In the genomic region with DNA sequence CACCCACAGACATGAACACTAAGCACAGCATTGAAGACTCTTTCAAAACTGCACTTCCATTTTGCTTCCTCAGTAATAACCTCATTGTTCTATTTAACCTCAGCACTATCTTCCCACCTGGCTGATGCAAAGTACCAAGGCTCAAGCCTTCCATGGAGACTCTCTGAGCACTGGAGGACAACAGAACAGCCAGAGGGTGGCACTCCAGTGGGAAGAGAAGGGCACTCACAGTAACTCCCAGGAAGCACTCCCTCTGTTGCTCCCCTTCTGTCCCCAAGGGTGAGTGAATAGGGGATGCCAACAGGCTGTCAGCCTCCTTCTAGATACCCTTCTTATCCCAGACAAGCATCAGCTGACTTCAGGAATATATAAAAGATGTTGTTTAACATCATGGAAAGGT, we compare ENCODE assay signal across 19 cellular contexts. TPM values are rescaled to one million over a fixed set of nuclear protein-coding genes. Genes with fewer than 3 reads are reported as not detected.
DNase-seq lines count a peak whose midpoint lies in the region; ATAC-seq, FAIRE-seq and TF ChIP-seq lines count a peak whose summit lies in the region.
"Had no signal": no experiment of that assay in that cellular context is flagged by ENCODE, and none has a peak within 500 bp of the region (broad histone marks: within the 10 kb centered on the region; RNA-seq: fewer than 3 reads in every experiment).

No MANE protein-coding gene starts in this region.

- H4K5ac ChIP-seq in H1 (ENCODE audit: insufficient read length, low read depth, low read length): no peak overlapping the region

- H3K9me3 ChIP-seq in H1 (ENCODE audit: insufficient read depth in 2 of 2, low read depth in 1 of 2, low read length in 1 of 2): no peaks in the 10 kb centered on the region
- H3K9me3 ChIP-seq in sigmoid colon: no peaks in the 10 kb centered on the region
- H3K9me3 ChIP-seq in MG63: no peaks in the 10 kb centered on the region
- H3K9me3 ChIP-seq in ovary: no peaks in the 10 kb centered on the region

- TF ChIP-seq CTCF in natural killer cell (IDR thresholded peaks at IDR 0.05) (no peak), H1 (IDR thresholded peaks at IDR 0.05; ENCODE audit: control extremely low read depth in 1 of 3, insufficient read depth in 1 of 3, low read depth in 1 of 3, low read length in 3 of 3) (no peak), sigmoid colon (IDR thresholded peaks at IDR 0.05) (no peak), ovary (IDR thresholded peaks at IDR 0.05) (no peak), RWPE1 (conservative IDR thresholded peaks at IDR 0.05; ENCODE audit: low read depth) (no peak)

- intact Hi-C loops in natural killer cell (cut with micrococcal nuclease) (no loop called here), sigmoid colon (cut with DNase I) (no loop called here), ovary (cut with DNase I) (no loop called here)

- H2BK15ac ChIP-seq in H1 (ENCODE audit: low read length): 0 out of 2 replicates have a peak overlapping the region, but pooled peaks have one; percentile 83

- no peak overlapping the region for H3K4ac ChIP-seq in H1 (replicated peaks; ENCODE audit: insufficient read length, low read depth, low read length)

- no peak overlapping the region for H3K56ac ChIP-seq in H1 (replicated peaks; ENCODE audit: insufficient read length, low read depth, low read length)

- H3K23ac ChIP-seq in H1 (ENCODE audit: insufficient read length): no peak overlapping the region

- H3K79me2 ChIP-seq in H1 (ENCODE audit: control insufficient read depth in 1 of 2, insufficient read depth in 2 of 2, low read length in 2 of 2): no peaks in the 10 kb centered on the region

- TF ChIP-seq RAD21 in H1 (IDR thresholded peaks at IDR 0.05 in 1 of 2, conservative IDR thresholded peaks at IDR 0.05 in 1 of 2; ENCODE audit: low read depth in 2 of 2, low read length in 2 of 2): no peak

- H3K18ac ChIP-seq in H1 (ENCODE audit: extremely low read depth, low read length): no peak overlapping the region

- H3K4me3 Mint-ChIP-seq in natural killer cell: peak overlapping the region; percentile 42
- no peak overlapping the region for H3K4me3 Mint-ChIP-seq in natural killer cell treated with Interleukin-12 subunit alpha and Interleukin-12 subunit beta and Interleukin-15 and Interleukin-18, amount 100 ng/mL, for 72 hours
- H3K4me3 Mint-ChIP-seq: CD14-positive monocyte had no signal

- peaks cover 16 to 19% of the 10 kb centered on the region in 2 donors for H3K27me3 Mint-ChIP-seq in natural killer cell (ENCODE audit: low read depth in 2 of 2)
- H3K27me3 Mint-ChIP-seq in natural killer cell treated with Interleukin-12 subunit alpha and Interleukin-12 subunit beta and Interleukin-15 and Interleukin-18, amount 100 ng/mL, for 72 hours: peaks cover 19 to 27% of the 10 kb centered on the region in 2 donors

- no peak overlapping the region for H4K8ac ChIP-seq in H1 (ENCODE audit: extremely low read depth, insufficient read depth, low read length)

- DNase-seq in natural killer cell (no peak), H1 (ENCODE audit: low read depth in 1 of 2, low spot score in 2 of 2) (no peak), sigmoid colon (no peak), MG63 (no peak), ovary (no peak), RWPE1 (ENCODE audit: low spot score) (no peak)
- no peak for DNase-seq in natural killer cell treated with Interleukin-12 subunit alpha and Interleukin-12 subunit beta and Interleukin-15 and Interleukin-18, amount 100 ng/mL, for 72 hours (ENCODE audit: low spot score)
- DNase-seq: Calu3; NCI-H1436; NCI-H2029 treated with DMSO at 0.1 percent for 48 hours; NCI-H2227 treated with DMSO at 0.1 percent for 48 hours; NCI-H524 treated with DMSO at 0.1 percent for 48 hours; NK-92 treated with Interleukin-12 subunit alpha and Interleukin-12 subunit beta, amount 100 ng/mL, for 24 hours; Right ventricle myocardium superior had no signal

- H3K36me3 ChIP-seq in H1 (ENCODE audit: control insufficient read depth in 2 of 4, insufficient read depth in 4 of 4, low read length in 3 of 4): no peaks in the 10 kb centered on the region
- H3K36me3 ChIP-seq in sigmoid colon: no peaks in the 10 kb centered on the region
- H3K36me3 ChIP-seq in MG63: no peaks in the 10 kb centered on the region
- H3K36me3 ChIP-seq in ovary: no peaks in the 10 kb centered on the region

- TF ChIP-seq POLR2A in H1 (IDR thresholded peaks at IDR 0.05; ENCODE audit: control extremely low read depth in 1 of 2, low read depth in 2 of 2, low read length in 2 of 2) (no peak), sigmoid colon (IDR thresholded peaks at IDR 0.05) (no peak), ovary (IDR thresholded peaks at IDR 0.05) (no peak)

- H3K27ac Mint-ChIP-seq in natural killer cell: no peak overlapping the region
- H3K27ac Mint-ChIP-seq in natural killer cell treated with Interleukin-12 subunit alpha and Interleukin-12 subunit beta and Interleukin-15 and Interleukin-18, amount 100 ng/mL, for 72 hours: no peak overlapping the region

- H3K4me2 ChIP-seq in H1 (ENCODE audit: insufficient read depth in 1 of 2, low read depth in 2 of 2, low read length in 2 of 2): no peak overlapping the region

- H2AK5ac ChIP-seq in H1 (ENCODE audit: low read depth, low read length): no peak overlapping the region

- no peak overlapping the region for H2BK20ac ChIP-seq in H1 (ENCODE audit: low read length)

- H3K27me3 ChIP-seq in H1 (replicated peaks in 1 of 4; ENCODE audit: control insufficient read depth in 3 of 4, extremely low read depth in 1 of 4, insufficient read depth in 3 of 4, low read length in 3 of 4) (peaks cover 0 to 33% (median 23%) of the 10 kb centered on the region in 4 experiments; a peak in 6 of 7 replicates), sigmoid colon (no peaks in the 10 kb centered on the region), MG63 (no peaks in the 10 kb centered on the region), ovary (no peaks in the 10 kb centered on the region)

- H2BK12ac ChIP-seq in H1 (ENCODE audit: low read depth, low read length): no peak overlapping the region

- no peak overlapping the region for H2BK5ac ChIP-seq in H1 (ENCODE audit: low read depth, low read length)

- no peak overlapping the region for H4K91ac ChIP-seq in H1 (replicated peaks; ENCODE audit: insufficient read length, low read length)

- H2AFZ ChIP-seq in H1 (ENCODE audit: low read length): no peak overlapping the region

- H3K9ac ChIP-seq in H1 (replicated peaks in 1 of 4; ENCODE audit: extremely low read depth in 1 of 4, low read depth in 3 of 4, low read length in 3 of 4): no peak overlapping the region

- H3K27ac ChIP-seq in H1 (ENCODE audit: low read depth, low read length): no peak overlapping the region
- H3K27ac ChIP-seq in sigmoid colon: peak overlapping the region in 3 of 4 donors; percentile 88 to 98 (median 92)
- H3K27ac ChIP-seq in ovary: peak overlapping the region in 1 of 2 donors; percentile 97
- no peak overlapping the region for H3K27ac ChIP-seq in RWPE1

- no peaks in the 10 kb centered on the region for H3K79me1 ChIP-seq in H1 (ENCODE audit: low read depth, low read length)

- POLR2A ChIA-PET in H1 (lab: Charles Lee; ENCODE audit: partially characterized antibody): no interaction called here
- POLR2A ChIA-PET in RWPE1 (lab: Yijun Ruan, JAX; ENCODE audit: low non-redundant PET): no interaction called here

- ATAC-seq in natural killer cell (no peak), HG03432 (IDR thresholded peaks at IDR 0.05; ENCODE audit: unreplicated experiment) (no peak)
- no peak for ATAC-seq in natural killer cell treated with Interleukin-12 subunit alpha and Interleukin-12 subunit beta and Interleukin-15 and Interleukin-18, amount 100 ng/mL, for 72 hours

- no peak for FAIRE-seq in H1 (lab: Jason Lieb, UNC)
- FAIRE-seq: A204.1, G401.6, GM12891 had no signal

- no peak overlapping the region for H2BK120ac ChIP-seq in H1 (replicated peaks; ENCODE audit: low read depth, low read length)

- peaks cover 12% of the 10 kb centered on the region; the same call in 1 of the 2 replicates for H3K23me2 ChIP-seq in H1 (ENCODE audit: low read depth, low read length)

- no peak for TF ChIP-seq EP300 in H1 (IDR thresholded peaks at IDR 0.05; ENCODE audit: borderline replicate concordance in 1 of 2, low read depth in 2 of 2, low read length in 2 of 2)
- TF ChIP-seq EP300 in sigmoid colon (IDR thresholded peaks at IDR 0.05): no peak
- TF ChIP-seq EP300 in ovary (IDR thresholded peaks at IDR 0.05): no peak

- H3K4me1 Mint-ChIP-seq in natural killer cell: peaks cover 12 to 16% of the 10 kb centered on the region in 2 donors
- peaks cover 11 to 14% of the 10 kb centered on the region in 2 donors for H3K4me1 Mint-ChIP-seq in natural killer cell treated with Interleukin-12 subunit alpha and Interleukin-12 subunit beta and Interleukin-15 and Interleukin-18, amount 100 ng/mL, for 72 hours (ENCODE audit: low read depth in 2 of 2)

- CTCF ChIA-PET in H1 (lab: Charles Lee; ENCODE audit: partially characterized antibody) (interaction anchor here (0.8 to 1.9 kb wide), 7 partner anchors 8 to 215 kb away, joined by 3 to 6 read pairs (median 3); no protein-coding TSS in a partner anchor), RWPE1 (lab: Yijun Ruan, JAX) (no interaction called here)

- H3K4me3 ChIP-seq in H1 (ENCODE audit: extremely low read depth in 1 of 4, insufficient read depth in 2 of 4, low read depth in 3 of 4, low read length in 4 of 4) (no peak overlapping the region), sigmoid colon (no peak overlapping the region), MG63 (no peak overlapping the region), ovary (no peak overlapping the region)

- H3K14ac ChIP-seq in H1 (ENCODE audit: insufficient read length): no peak overlapping the region

- H3K36me3 Mint-ChIP-seq in natural killer cell: no peaks in the 10 kb centered on the region
- H3K36me3 Mint-ChIP-seq in natural killer cell treated with Interleukin-12 subunit alpha and Interleukin-12 subunit beta and Interleukin-15 and Interleukin-18, amount 100 ng/mL, for 72 hours: no peaks in the 10 kb centered on the region
- H3K36me3 Mint-ChIP-seq: CD14-positive monocyte had no signal

- H3K4me1 ChIP-seq in H1 (replicated peaks in 1 of 4; ENCODE audit: control insufficient read depth in 3 of 4, insufficient read depth in 4 of 4, low read length in 3 of 4) (peaks cover 0 to 12% (median 4%) of the 10 kb centered on the region in 4 experiments; a peak in 4 of 7 replicates), sigmoid colon (peaks cover 0 to 60% (median 45%) of the 10 kb centered on the region in 4 donors), ovary (ENCODE audit: insufficient read depth) (peaks cover 4% of the 10 kb centered on the region)

- no peaks in the 10 kb centered on the region for H3K9me3 Mint-ChIP-seq in natural killer cell
- no peaks in the 10 kb centered on the region for H3K9me3 Mint-ChIP-seq in natural killer cell treated with Interleukin-12 subunit alpha and Interleukin-12 subunit beta and Interleukin-15 and Interleukin-18, amount 100 ng/mL, for 72 hours

- no peaks in the 10 kb centered on the region for H4K20me1 ChIP-seq in H1 (replicated peaks in 1 of 2; ENCODE audit: control insufficient read depth in 1 of 2, insufficient read depth in 2 of 2, low read length in 2 of 2)

RNA-seq across cellular contexts. Expression of a gene that starts 3.5 kb away (rescaled TPM):
- total RNA-seq in natural killer cell: 1 to 10 TPM; 5.2 to 7.5 (median 6.9) TPM
- 1 to 10 TPM; 2.5 to 4.8 TPM for total RNA-seq in natural killer cell treated with Interleukin-12 subunit alpha and Interleukin-12 subunit beta and Interleukin-15 and Interleukin-18, amount 100 ng/mL, for 72 hours
- 1.5 and 3.4 TPM in 2 replicates for total RNA-seq in H1 (2021; fragmentation: NEBNext Ultra II Directional; extraction: Animal tissue kit (Norgen Biotek cat#: 25700))
- polyA plus RNA-seq in H1 (2011; rRNA removed): 2.7 and 2.8 TPM in 2 replicates
- polyA plus RNA-seq in H1 (2011; cell fraction: cytosol; rRNA removed): 4.1 TPM
- 6.9 TPM for polyA plus RNA-seq in H1 (2011; cell fraction: nucleus; rRNA removed)
- polyA plus RNA-seq in H1 (2012, experiment 1 of 2): 1.5 to 3.2 TPM (median 2.2 TPM) in 4 replicates
- 1.2 TPM for polyA plus RNA-seq in H1 (2012, experiment 2 of 2)
- polyA plus RNA-seq in H1 (2013, experiment 1 of 2): 1.4 TPM
- polyA plus RNA-seq in H1 (2013, experiment 2 of 2): 1.2 TPM
- polyA minus RNA-seq in H1 (2011; rRNA and poly(A)+ RNA removed): 6.0 and 7.9 TPM in 2 replicates
- polyA minus RNA-seq in H1 (2011; cell fraction: cytosol; rRNA and poly(A)+ RNA removed): 2.6 TPM
- polyA minus RNA-seq in H1 (2011; cell fraction: nucleus; rRNA and poly(A)+ RNA removed): 22.8 TPM
- total RNA-seq in sigmoid colon: 10 to 100 TPM; 25.5 to 53.2 (median 37.0) TPM
- polyA plus RNA-seq in sigmoid colon: 10 to 100 TPM in 2 of 3 donors, 1 to 10 TPM in 1; 7.8 to 13.6 (median 10.9) TPM
- total RNA-seq in MG63 (2014; rRNA removed; shearing (Covaris generic); ENCODE audit: low replicate concordance): 2.7 TPM in 1 of 2 replicates, not detected in the other
- 10 to 100 TPM; 35.9 to 48.6 (median 45.7) TPM for total RNA-seq in ovary
- 10 to 100 TPM; 25.2 to 27.2 TPM for polyA plus RNA-seq in ovary

Comparison
In these comparisons a context has a peak if more than half of its experiments do, and no peak if none do; other contexts are left out.
1. H3K27ac ChIP-seq: peak in sigmoid colon (3 of 4); none in H1 (single experiment) and RWPE1 (single experiment).